In the genomic region with DNA sequence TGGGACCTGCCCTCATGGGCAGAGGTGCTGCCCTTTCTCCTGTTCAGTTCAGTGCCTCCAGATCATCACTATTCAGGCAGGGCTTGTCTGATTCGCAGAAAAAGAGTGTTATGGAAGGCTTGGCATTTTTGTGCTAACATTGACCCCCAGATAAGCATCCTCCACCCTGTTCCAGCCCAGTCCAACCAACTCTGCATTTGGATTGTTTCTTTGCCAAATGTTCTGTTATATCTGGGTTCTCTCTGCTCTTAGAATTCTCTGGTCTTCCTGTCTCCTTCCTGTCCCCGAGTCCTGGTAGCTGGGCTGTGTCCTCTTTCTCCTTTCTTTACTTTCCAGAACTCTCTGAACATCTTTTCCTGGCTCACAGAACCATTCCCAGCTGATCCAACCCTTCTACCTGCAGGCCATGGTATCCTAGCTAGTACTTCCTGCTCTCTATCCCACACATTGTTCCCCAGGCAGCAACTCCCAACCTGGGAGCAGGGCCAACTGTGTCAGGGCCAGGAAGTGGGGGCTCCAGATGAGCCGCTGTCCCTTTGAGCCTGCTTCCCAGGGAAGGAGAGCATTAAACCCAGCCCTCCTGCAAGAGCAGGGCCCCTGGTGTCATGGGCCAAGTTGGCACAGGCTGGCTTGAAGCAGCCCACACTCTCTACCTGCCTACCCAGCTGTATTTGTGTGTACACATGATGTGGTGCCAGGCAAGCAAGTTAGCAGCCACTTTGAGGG, we compare ENCODE assay signal across 22 cellular contexts.
DNase-seq lines count a peak whose midpoint lies in the region; ATAC-seq and TF ChIP-seq lines count a peak whose summit lies in the region.
"Had no signal": no experiment of that assay in that cellular context is flagged by ENCODE, and none has a peak within 500 bp of the region (broad histone marks: within the 10 kb centered on the region; RNA-seq: fewer than 3 reads in every experiment).

No MANE protein-coding gene starts in this region.

- H3K27ac ChIP-seq in heart right ventricle (peak overlapping the region in 1 of 10 donors; percentile 19), thyroid gland (no peak overlapping the region)
- H3K27ac ChIP-seq: cardiac muscle cell, left lung, parathyroid adenoma, skin epidermis, tibial artery had no signal

- peak; percentile 59 to 92 (median 83) for ATAC-seq in heart right ventricle
- no peak for ATAC-seq in GM18520 (IDR thresholded peaks at IDR 0.05; ENCODE audit: unreplicated experiment)
- ATAC-seq: activated T-cell treated with anti-CD3 and anti-CD28 coated beads, Interleukin-2, amount 50 U/mL, for 4 hours; GM23338; left lung had no signal

- 29 to 35% methylated on average over 3 of the region's 3 CpGs for WGBS in heart right ventricle, 2 donors
- 57 to 63% methylated on average over 3 of the region's 3 CpGs for WGBS in thyroid gland, 2 donors

- TF ChIP-seq CTCF in heart right ventricle (IDR thresholded peaks at IDR 0.05) (no peak), thyroid gland (IDR thresholded peaks at IDR 0.05) (no peak)

- H3K4me1 ChIP-seq in heart right ventricle = peaks cover 0 to 21% (median 16%) of the 10 kb centered on the region in 9 donors
- no peaks in the 10 kb centered on the region for H3K4me1 ChIP-seq in thyroid gland
- H3K4me1 ChIP-seq: left lung, parathyroid adenoma had no signal

- DNase-seq in DMS53 (lab: John Stamatoyannopoulos, UW) (peak; percentile 48), DMS53 treated with DMSO at 0.1 percent for 48 hours (lab: John Stamatoyannopoulos, UW; ENCODE audit: unreplicated experiment) (no peak), NCI-H446 treated with DMSO at 0.1 percent for 48 hours (lab: John Stamatoyannopoulos, UW) (peak; percentile 77), heart right ventricle (peak; percentile 51 to 56), thyroid gland (peak; percentile 5 to 9), DMS79 (lab: John Stamatoyannopoulos, UW) (no peak)
- DNase-seq in central memory CD4-positive, alpha-beta T cell = no peak
- DNase-seq: 8988T; activated CD4-positive, alpha-beta memory T cell treated with anti-CD3 and anti-CD28 coated beads, Interleukin-2, amount 10 ng/mL, durations not matched to agents 7 days and 5 days; activated naive CD8-positive, alpha-beta T cell treated with anti-CD3 and anti-CD28 coated beads for 36 hours; activated T-cell treated with anti-CD3 and anti-CD28 coated beads, Interleukin-2, amount 50 U/mL, for 4 hours; effector memory CD4-positive, alpha-beta T cell; EL; Karpas-422; left lung; SW 1271; tibial artery had no signal

- no peak for TF ChIP-seq POLR2A in thyroid gland (IDR thresholded peaks at IDR 0.05)

- no peaks in the 10 kb centered on the region for H3K36me3 ChIP-seq in heart right ventricle
- H3K36me3 ChIP-seq in thyroid gland = no peaks in the 10 kb centered on the region
- H3K36me3 ChIP-seq: cardiac muscle cell, left lung, tibial artery had no signal

- H3K4me3 ChIP-seq in heart right ventricle (no peak overlapping the region), thyroid gland (replicated peaks in 1 of 3) (no peak overlapping the region)
- H3K4me3 ChIP-seq: cardiac muscle cell, GM23338, left lung, skin epidermis, tibial artery had no signal

- intact Hi-C loops in heart right ventricle (cut with DNase I) (no loop called here), thyroid gland (cut with DNase I) (no loop called here)

- H3K27me3 ChIP-seq in heart right ventricle = no peaks in the 10 kb centered on the region
- no peaks in the 10 kb centered on the region for H3K27me3 ChIP-seq in thyroid gland
- H3K27me3 ChIP-seq: left lung, tibial artery had no signal

- peaks cover 0 to 23% (median 7%) of the 10 kb centered on the region in 11 donors for H3K9me3 ChIP-seq in heart right ventricle
- H3K9me3 ChIP-seq in thyroid gland = no peaks in the 10 kb centered on the region
- H3K9me3 ChIP-seq: tibial artery had no signal

Comparison
In these comparisons a context has a peak if more than half of its experiments do, and no peak if none do; other contexts are left out.
1. DNase-seq: peak in DMS53 (single experiment), NCI-H446 treated with DMSO at 0.1 percent for 48 hours (single experiment), heart right ventricle (2 of 2) and thyroid gland (2 of 2); none in DMS53 treated with DMSO at 0.1 percent for 48 hours (single experiment), DMS79 (single experiment) and central memory CD4-positive, alpha-beta T cell (single experiment).